Comparison of ENCODE assay signal across 6 cellular contexts in genomic region chrX:67346225-67346624, GRCh38.
"Had no signal": no experiment of that assay in that cellular context is flagged by ENCODE, and none has a peak within 500 bp of the region (broad histone marks: within the 10 kb centered on the region; RNA-seq: fewer than 3 reads in every experiment).

No MANE protein-coding gene starts in this region.

- H3K27ac ChIP-seq: HL-60 had no signal

- H3K27ac Mint-ChIP-seq: IgD-negative memory B cell had no signal

- DNase-seq: KBM-7, KG1 had no signal

- H3K27me3 Mint-ChIP-seq: IgD-negative memory B cell had no signal

- H3K4me1 Mint-ChIP-seq: IgD-negative memory B cell had no signal

- H3K4me3 Mint-ChIP-seq: IgD-negative memory B cell had no signal

- H3K36me3 Mint-ChIP-seq: IgD-negative memory B cell had no signal

- FAIRE-seq: HTR-8/SVneo, K562 had no signal

- ATAC-seq: K562 had no signal

- H3K4me3 ChIP-seq: K562 had no signal
